In genomic region chr22:50190182-50190951, GRCh38 we compare ENCODE assay signal across 8 cellular contexts. TPM values are rescaled to one million over a fixed set of nuclear protein-coding genes. Genes with fewer than 3 reads are reported as not detected.
DNase-seq lines count a peak whose midpoint lies in the region; ATAC-seq and TF ChIP-seq lines count a peak whose summit lies in the region.

No MANE protein-coding gene starts in this region.

- intact Hi-C loops in OCI-LY7 (cut with micrococcal nuclease; ENCODE audit: unreplicated experiment) = loop anchor here (2.0 to 5.0 kb wide), 4 partner anchors 90 to 282 kb away; no protein-coding TSS in a partner anchor
- intact Hi-C loops in activated T-helper 1 cell treated with anti-CD3 and anti-CD28 coated beads, Interleukin-12 subunit alpha, Interleukin-12 subunit beta, Interleukin-2, Interleukin-4 antibody, amounts not matched to agents 30 ng/mL and 10 ng/mL and 1 ng/mL, durations not matched to agents 14 hours and 24 hours and 36 hours (cut with micrococcal nuclease) = loop anchor here (1.0 to 5.0 kb wide), 7 partner anchors 10 to 338 kb away; partner anchors contain the start of genes PPP6R2 and ZBED4

- no peaks in the 10 kb centered on the region for H3K9me2 ChIP-seq in OCI-LY7 (ENCODE audit: insufficient read depth, low read length)

- H3K36me3 ChIP-seq in OCI-LY7 (ENCODE audit: insufficient read depth, low read length) = peaks cover 50% of the 10 kb centered on the region
- no peaks in the 10 kb centered on the region for H3K36me3 ChIP-seq in parathyroid adenoma (ENCODE audit: control insufficient read depth, insufficient read depth, low read length)

- BruUV-seq in OCI-LY7 (replicated peaks; lab: Mats Ljungman, UMichigan) = no TSS peak

- no peaks in the 10 kb centered on the region for H3K27me3 ChIP-seq in parathyroid adenoma (ENCODE audit: control insufficient read depth, insufficient read depth, low read length)

- ATAC-seq in HG03060 (IDR thresholded peaks at IDR 0.05; ENCODE audit: low read depth, unreplicated experiment) = peak; percentile 29

- H3K4me3 ChIP-seq in OCI-LY7 (ENCODE audit: low read depth, low read length, poor library complexity, severe bottlenecking) (peak overlapping the region; percentile 68), foreskin fibroblast (ENCODE audit: low read depth in 1 of 2, low read length in 2 of 2) (peak overlapping the region; percentile 37 to 54), parathyroid adenoma (ENCODE audit: low read depth, low read length) (peak overlapping the region; percentile 55)

- POLR2A ChIA-PET in OCI-LY7 (lab: Charles Lee) = interaction anchor here (0.6 to 1.7 kb wide), 3 partner anchors 16 to 71 kb away, joined by 3 to 7 read pairs (median 6); partner anchors contain the start of gene MAPK12

- peaks cover 8% of the 10 kb centered on the region for H3K36me3 Mint-ChIP-seq in activated T-helper 1 cell treated with anti-CD3 and anti-CD28 coated beads, Interleukin-12 subunit alpha, Interleukin-12 subunit beta, Interleukin-2, Interleukin-4 antibody, amounts not matched to agents 30 ng/mL and 10 ng/mL and 1 ng/mL, durations not matched to agents 14 hours and 24 hours and 36 hours (ENCODE audit: low read depth)
- no peaks in the 10 kb centered on the region for H3K36me3 Mint-ChIP-seq in type B pancreatic cell

- H3K4me2 ChIP-seq in OCI-LY7 (ENCODE audit: low read length) (peak overlapping the region; percentile 96), parathyroid adenoma (ENCODE audit: low read length) (peak overlapping the region; percentile 91)

- no peak overlapping the region for H3K9ac ChIP-seq in parathyroid adenoma

- H3K27ac Mint-ChIP-seq in activated T-helper 1 cell treated with anti-CD3 and anti-CD28 coated beads, Interleukin-12 subunit alpha, Interleukin-12 subunit beta, Interleukin-2, Interleukin-4 antibody, amounts not matched to agents 30 ng/mL and 10 ng/mL and 1 ng/mL, durations not matched to agents 14 hours and 24 hours and 36 hours = peak overlapping the region; percentile 98
- no peak overlapping the region for H3K27ac Mint-ChIP-seq in type B pancreatic cell

- H3K9me3 Mint-ChIP-seq in activated T-helper 1 cell treated with anti-CD3 and anti-CD28 coated beads, Interleukin-12 subunit alpha, Interleukin-12 subunit beta, Interleukin-2, Interleukin-4 antibody, amounts not matched to agents 30 ng/mL and 10 ng/mL and 1 ng/mL, durations not matched to agents 14 hours and 24 hours and 36 hours = no peaks in the 10 kb centered on the region
- no peaks in the 10 kb centered on the region for H3K9me3 Mint-ChIP-seq in type B pancreatic cell

- no peak overlapping the region for H2AFZ ChIP-seq in OCI-LY7 (ENCODE audit: low read length)
- peak overlapping the region; percentile 66 for H2AFZ ChIP-seq in parathyroid adenoma

- no peaks in the 10 kb centered on the region for H4K20me1 ChIP-seq in OCI-LY7 (ENCODE audit: insufficient read depth, low read length)

- no peaks in the 10 kb centered on the region for H3K27me3 Mint-ChIP-seq in activated T-helper 1 cell treated with anti-CD3 and anti-CD28 coated beads, Interleukin-12 subunit alpha, Interleukin-12 subunit beta, Interleukin-2, Interleukin-4 antibody, amounts not matched to agents 30 ng/mL and 10 ng/mL and 1 ng/mL, durations not matched to agents 14 hours and 24 hours and 36 hours (ENCODE audit: insufficient read depth)
- H3K27me3 Mint-ChIP-seq in type B pancreatic cell = no peaks in the 10 kb centered on the region

- peaks cover 73% of the 10 kb centered on the region for H3K4me1 ChIP-seq in OCI-LY7 (ENCODE audit: insufficient read depth, low read length, poor library complexity, severe bottlenecking)
- H3K4me1 ChIP-seq in parathyroid adenoma = peaks cover 3% of the 10 kb centered on the region

- no peaks in the 10 kb centered on the region for H3K9me3 ChIP-seq in OCI-LY7 (ENCODE audit: low read length)
- H3K9me3 ChIP-seq in parathyroid adenoma (ENCODE audit: control insufficient read depth, low read length) = no peaks in the 10 kb centered on the region

- CTCF ChIA-PET in OCI-LY7 (lab: Charles Lee; ENCODE audit: unreplicated experiment) = interaction anchor here (0.5 to 0.6 kb wide), 2 partner anchors 104 to 290 kb away, joined by 3 read pairs; no protein-coding TSS in a partner anchor

- H3K4me1 Mint-ChIP-seq in activated T-helper 1 cell treated with anti-CD3 and anti-CD28 coated beads, Interleukin-12 subunit alpha, Interleukin-12 subunit beta, Interleukin-2, Interleukin-4 antibody, amounts not matched to agents 30 ng/mL and 10 ng/mL and 1 ng/mL, durations not matched to agents 14 hours and 24 hours and 36 hours (ENCODE audit: low read depth) = peaks cover 32% of the 10 kb centered on the region
- H3K4me1 Mint-ChIP-seq in type B pancreatic cell (ENCODE audit: unreplicated experiment) = peaks cover 13% of the 10 kb centered on the region

- H3K27ac ChIP-seq in OCI-LY7 (ENCODE audit: low read depth, low read length, poor library complexity, severe bottlenecking) (peak overlapping the region; percentile 99), parathyroid adenoma (peak overlapping the region; percentile 60)

- peak overlapping the region; percentile 87 for H3K4me3 Mint-ChIP-seq in activated T-helper 1 cell treated with anti-CD3 and anti-CD28 coated beads, Interleukin-12 subunit alpha, Interleukin-12 subunit beta, Interleukin-2, Interleukin-4 antibody, amounts not matched to agents 30 ng/mL and 10 ng/mL and 1 ng/mL, durations not matched to agents 14 hours and 24 hours and 36 hours
- H3K4me3 Mint-ChIP-seq in type B pancreatic cell = peak overlapping the region; percentile 34

- peak; percentile 56; the same call in 1 of the 2 replicates for TF ChIP-seq CTCF in OCI-LY7 (conservative IDR thresholded peaks at IDR 0.05; ENCODE audit: low read length)
- peak; percentile 31 for TF ChIP-seq CTCF in foreskin fibroblast (IDR thresholded peaks at IDR 0.05; ENCODE audit: low read depth, low read length)
- TF ChIP-seq CTCF in parathyroid adenoma (IDR thresholded peaks at IDR 0.05) = peak; percentile 36
- no peak for TF ChIP-seq CTCF in type B pancreatic cell (conservative IDR thresholded peaks at IDR 0.05)

- DNase-seq in NCI-H1417 (lab: John Stamatoyannopoulos, UW) (peak; percentile 4 to 37 (median 20)), NCI-H1417 treated with DMSO at 0.1 percent for 48 hours (lab: John Stamatoyannopoulos, UW) (no peak), OCI-LY7 (ENCODE audit: low spot score) (peak; percentile 95), foreskin fibroblast (peak; percentile 38 to 78), type B pancreatic cell (ENCODE audit: extremely low spot score, unreplicated experiment) (no peak)
- peak; percentile 81 for DNase-seq in activated T-helper 1 cell treated with anti-CD3 and anti-CD28 coated beads, Interleukin-12 subunit alpha, Interleukin-12 subunit beta, Interleukin-2, Interleukin-4 antibody, amounts not matched to agents 30 ng/mL and 10 ng/mL and 1 ng/mL, durations not matched to agents 14 hours and 24 hours and 36 hours (ENCODE audit: low spot score)

- H3K79me2 ChIP-seq in OCI-LY7 (ENCODE audit: insufficient read depth, low read depth, low read length) (peaks cover 47% of the 10 kb centered on the region), parathyroid adenoma (no peaks in the 10 kb centered on the region)

RNA-seq across cellular contexts. Expression of gene TRABD, which starts 4.7 kb away (rescaled TPM):
- total RNA-seq in OCI-LY7 (2014; rRNA removed; shearing (Covaris generic)) = 111 and 126 TPM in 2 replicates
- total RNA-seq in OCI-LY7 (2022) = 119 and 128 TPM in 2 replicates
- 94.1 and 96.8 TPM in 2 replicates for total RNA-seq in activated T-helper 1 cell treated with anti-CD3 and anti-CD28 coated beads, Interleukin-12 subunit alpha, Interleukin-12 subunit beta, Interleukin-2, Interleukin-4 antibody, amounts not matched to agents 30 ng/mL and 10 ng/mL and 1 ng/mL, durations not matched to agents 14 hours and 24 hours and 36 hours
- total RNA-seq in type B pancreatic cell (ENCODE audit: low replicate concordance) = 33.8 and 37.7 TPM in 2 replicates

RNA-seq across cellular contexts. Expression of gene SELENOO, which starts 10.4 kb away (rescaled TPM):
- total RNA-seq in OCI-LY7 (2014; rRNA removed; shearing (Covaris generic)) = 43.7 and 44.2 TPM in 2 replicates
- total RNA-seq in OCI-LY7 (2022) (34.0 and 40.2 TPM in 2 replicates), type B pancreatic cell (ENCODE audit: low replicate concordance) (23.8 and 28.5 TPM in 2 replicates)
- total RNA-seq in activated T-helper 1 cell treated with anti-CD3 and anti-CD28 coated beads, Interleukin-12 subunit alpha, Interleukin-12 subunit beta, Interleukin-2, Interleukin-4 antibody, amounts not matched to agents 30 ng/mL and 10 ng/mL and 1 ng/mL, durations not matched to agents 14 hours and 24 hours and 36 hours = 23.7 and 25.9 TPM in 2 replicates

RNA-seq across cellular contexts. Expression of gene PANX2, which starts 19.8 kb away (rescaled TPM):
- not detected in 2 replicates for total RNA-seq in OCI-LY7 (2014; rRNA removed; shearing (Covaris generic))
- total RNA-seq in OCI-LY7 (2022) = not detected in 2 replicates
- total RNA-seq in activated T-helper 1 cell treated with anti-CD3 and anti-CD28 coated beads, Interleukin-12 subunit alpha, Interleukin-12 subunit beta, Interleukin-2, Interleukin-4 antibody, amounts not matched to agents 30 ng/mL and 10 ng/mL and 1 ng/mL, durations not matched to agents 14 hours and 24 hours and 36 hours = 0.36 and 0.64 TPM in 2 replicates
- total RNA-seq in type B pancreatic cell (ENCODE audit: low replicate concordance) = 3.0 and 9.3 TPM in 2 replicates

RNA-seq across cellular contexts. Expression of gene TUBGCP6, which starts 54.5 kb away (rescaled TPM):
- 52.8 and 57.7 TPM in 2 replicates for total RNA-seq in OCI-LY7 (2014; rRNA removed; shearing (Covaris generic))
- total RNA-seq in OCI-LY7 (2022) (63.2 and 68.8 TPM in 2 replicates), type B pancreatic cell (ENCODE audit: low replicate concordance) (43.0 and 51.4 TPM in 2 replicates)
- 52.1 and 54.6 TPM in 2 replicates for total RNA-seq in activated T-helper 1 cell treated with anti-CD3 and anti-CD28 coated beads, Interleukin-12 subunit alpha, Interleukin-12 subunit beta, Interleukin-2, Interleukin-4 antibody, amounts not matched to agents 30 ng/mL and 10 ng/mL and 1 ng/mL, durations not matched to agents 14 hours and 24 hours and 36 hours

Comparison
In these comparisons a context has a peak if more than half of its experiments do, and no peak if none do; other contexts are left out.
1. DNase-seq: peak in NCI-H1417 (3 of 3), OCI-LY7 (single experiment), activated T-helper 1 cell treated with anti-CD3 and anti-CD28 coated beads, Interleukin-12 subunit alpha, Interleukin-12 subunit beta, Interleukin-2, Interleukin-4 antibody, amounts not matched to agents 30 ng/mL and 10 ng/mL and 1 ng/mL, durations not matched to agents 14 hours and 24 hours and 36 hours (single experiment) and foreskin fibroblast (2 of 2); none in NCI-H1417 treated with DMSO at 0.1 percent for 48 hours (single experiment) and type B pancreatic cell (single experiment).
2. Peak in every context shown above with its lines, with median percentiles within 50 percentile points of each other: H3K4me3 ChIP-seq.